Comparison of ENCODE assay signal across 29 cellular contexts in the genomic region with DNA sequence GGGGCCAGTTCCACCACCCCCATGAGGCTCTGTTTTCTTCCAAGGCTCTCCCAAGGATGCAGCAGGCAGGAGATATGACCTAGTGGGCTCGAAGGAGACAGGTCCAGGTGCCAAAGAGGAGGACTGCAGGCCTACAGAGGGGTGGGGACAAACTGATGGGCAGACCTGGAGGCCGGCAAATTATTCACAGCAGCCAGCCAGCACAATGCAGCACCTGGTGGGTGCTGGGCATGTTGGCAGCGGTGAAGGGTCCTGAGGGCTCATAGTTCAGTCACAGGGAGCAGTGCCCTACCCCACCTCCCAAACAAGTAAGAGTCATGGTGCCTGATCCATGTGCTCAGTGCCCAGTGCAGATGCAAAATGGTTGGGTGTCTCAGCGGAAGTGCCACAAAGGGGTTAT.
"Had no signal": no experiment of that assay in that cellular context is flagged by ENCODE, and none has a peak within 500 bp of the region (broad histone marks: within the 10 kb centered on the region; RNA-seq: fewer than 3 reads in every experiment).

No MANE protein-coding gene starts in this region.

- H3K4me1 Mint-ChIP-seq: activated B cell treated with CpG ODN at 0.5 μM for 24 hours; activated naive CD4-positive, alpha-beta T cell treated with anti-CD3 and anti-CD28 coated beads, Interleukin-2, amount 50 U/mL, for 24 hours; activated naive CD8-positive, alpha-beta T cell treated with anti-CD3 and anti-CD28 coated beads for 36 hours; activated T-helper 17 cell treated with anti-CD3 and anti-CD28 coated beads, Interleukin-2, amount 50 U/mL, for 72 hours; central memory CD8-positive, alpha-beta T cell; T-helper 17 cell had no signal

- H3K27ac ChIP-seq: ascending aorta, coronary artery, dorsolateral prefrontal cortex, epithelial cell of prostate, WERI-Rb-1 had no signal

- H3K4me3 ChIP-seq: ascending aorta, coronary artery, dorsolateral prefrontal cortex had no signal

- H3K36me3 ChIP-seq: ascending aorta, WERI-Rb-1 had no signal

- ATAC-seq: activated CD4-positive, CD25-positive, alpha-beta regulatory T cell treated with anti-CD3 and anti-CD28 coated beads, Interleukin-2, amount 50 U/mL, for 24 hours; activated CD8-positive, alpha-beta T cell treated with anti-CD3 and anti-CD28 coated beads for 36 hours; activated T-cell treated with anti-CD3 and anti-CD28 coated beads, Interleukin-2, amount 50 U/mL, for 4 hours; activated T-helper 17 cell treated with anti-CD3 and anti-CD28 coated beads, Interleukin-2, amount 50 U/mL, for 72 hours; effector memory CD8-positive, alpha-beta T cell; SK-N-SH treated with all-trans-retinoic acid at 6 μM for 48 hours; T-helper 17 cell had no signal

- H3K9me3 Mint-ChIP-seq: activated B cell treated with CpG ODN at 0.5 μM for 24 hours; activated CD8-positive, alpha-beta T cell treated with anti-CD3 and anti-CD28 coated beads for 36 hours; activated naive CD4-positive, alpha-beta T cell treated with anti-CD3 and anti-CD28 coated beads for 36 hours; activated naive CD4-positive, alpha-beta T cell treated with anti-CD3 and anti-CD28 coated beads, Interleukin-2, amount 50 U/mL, for 24 hours; activated naive CD8-positive, alpha-beta T cell treated with anti-CD3 and anti-CD28 coated beads for 36 hours; activated T-cell treated with anti-CD3 and anti-CD28 coated beads, Interleukin-2, amount 50 U/mL, for 4 hours; activated T-helper 17 cell treated with anti-CD3 and anti-CD28 coated beads, Interleukin-2, amount 50 U/mL, for 72 hours; brain; central memory CD8-positive, alpha-beta T cell; dendritic cell treated with granulocyte-macrophage colony-stimulating factor and Interleukin-4, amounts not matched to agents 40 ng/mL and 50 ng/mL, for 4 days; effector memory CD8-positive, alpha-beta T cell; T-helper 2 cell treated with Interferon-gamma antibody and Interleukin-4, amounts not matched to agents 5 μg/mL and 100 μg/mL, for 36 hours had no signal

- H3K27ac Mint-ChIP-seq: activated B cell treated with CpG ODN at 0.5 μM for 24 hours; activated CD8-positive, alpha-beta T cell treated with anti-CD3 and anti-CD28 coated beads for 36 hours; activated naive CD4-positive, alpha-beta T cell treated with anti-CD3 and anti-CD28 coated beads for 36 hours; activated naive CD4-positive, alpha-beta T cell treated with anti-CD3 and anti-CD28 coated beads, Interleukin-2, amount 50 U/mL, for 24 hours; activated naive CD8-positive, alpha-beta T cell treated with anti-CD3 and anti-CD28 coated beads for 36 hours; activated T-helper 17 cell treated with anti-CD3 and anti-CD28 coated beads, Interleukin-2, amount 50 U/mL, for 72 hours; brain; dendritic cell treated with granulocyte-macrophage colony-stimulating factor and Interleukin-4, amounts not matched to agents 40 ng/mL and 50 ng/mL, for 4 days; effector memory CD8-positive, alpha-beta T cell; T-helper 2 cell treated with Interferon-gamma antibody and Interleukin-4, amounts not matched to agents 5 μg/mL and 100 μg/mL, for 36 hours had no signal

- H3K27me3 ChIP-seq: ascending aorta had no signal

- H3K4me3 Mint-ChIP-seq: activated B cell treated with CpG ODN at 0.5 μM for 24 hours; activated CD8-positive, alpha-beta T cell treated with anti-CD3 and anti-CD28 coated beads for 36 hours; activated naive CD4-positive, alpha-beta T cell treated with anti-CD3 and anti-CD28 coated beads for 36 hours; activated naive CD4-positive, alpha-beta T cell treated with anti-CD3 and anti-CD28 coated beads, Interleukin-2, amount 50 U/mL, for 24 hours; activated naive CD8-positive, alpha-beta T cell treated with anti-CD3 and anti-CD28 coated beads for 36 hours; activated T-cell treated with anti-CD3 and anti-CD28 coated beads, Interleukin-2, amount 50 U/mL, for 4 hours; activated T-helper 17 cell treated with anti-CD3 and anti-CD28 coated beads, Interleukin-2, amount 50 U/mL, for 72 hours; brain; central memory CD8-positive, alpha-beta T cell; dendritic cell treated with granulocyte-macrophage colony-stimulating factor and Interleukin-4, amounts not matched to agents 40 ng/mL and 50 ng/mL, for 4 days; effector memory CD8-positive, alpha-beta T cell; T-helper 17 cell; T-helper 2 cell treated with Interferon-gamma antibody and Interleukin-4, amounts not matched to agents 5 μg/mL and 100 μg/mL, for 36 hours had no signal

- H3K9me3 ChIP-seq: ascending aorta had no signal

- H3K36me3 Mint-ChIP-seq: activated naive CD4-positive, alpha-beta T cell treated with anti-CD3 and anti-CD28 coated beads, Interleukin-2, amount 50 U/mL, for 24 hours; activated naive CD8-positive, alpha-beta T cell treated with anti-CD3 and anti-CD28 coated beads for 36 hours; brain had no signal

- DNase-seq: activated B cell treated with CpG ODN at 0.5 μM for 24 hours; activated CD4-positive, alpha-beta T cell treated with anti-CD3 and anti-CD28 coated beads for 48 hours; activated CD4-positive, alpha-beta T cell treated with anti-CD3 and anti-CD28 coated beads, Interleukin-2, amount 50 U/mL, for 1 hour; activated CD8-positive, alpha-beta memory T cell treated with anti-CD3 and anti-CD28 coated beads for 24 hours; activated CD8-positive, alpha-beta T cell treated with anti-CD3 and anti-CD28 coated beads for 36 hours; activated effector memory CD4-positive, alpha-beta T cell treated with Interleukin-2 at 50 U/mL for 16 hours; activated gamma-delta T cell treated with Interleukin-2 at 50 U/mL for 16 hours; activated naive CD4-positive, alpha-beta T cell treated with anti-CD3 and anti-CD28 coated beads for 36 hours; activated naive CD8-positive, alpha-beta T cell treated with anti-CD3 and anti-CD28 coated beads for 36 hours; activated T-cell treated with anti-CD3 and anti-CD28 coated beads, Interleukin-2, amount 50 U/mL, for 4 hours; dorsolateral prefrontal cortex; effector CD4-positive, alpha-beta T cell; effector memory CD8-positive, alpha-beta T cell; foreskin fibroblast; T-helper 1 cell; T-helper 17 cell; T1000 had no signal
